ENCODE assay signal across 1 cellular context in the genomic region with DNA sequence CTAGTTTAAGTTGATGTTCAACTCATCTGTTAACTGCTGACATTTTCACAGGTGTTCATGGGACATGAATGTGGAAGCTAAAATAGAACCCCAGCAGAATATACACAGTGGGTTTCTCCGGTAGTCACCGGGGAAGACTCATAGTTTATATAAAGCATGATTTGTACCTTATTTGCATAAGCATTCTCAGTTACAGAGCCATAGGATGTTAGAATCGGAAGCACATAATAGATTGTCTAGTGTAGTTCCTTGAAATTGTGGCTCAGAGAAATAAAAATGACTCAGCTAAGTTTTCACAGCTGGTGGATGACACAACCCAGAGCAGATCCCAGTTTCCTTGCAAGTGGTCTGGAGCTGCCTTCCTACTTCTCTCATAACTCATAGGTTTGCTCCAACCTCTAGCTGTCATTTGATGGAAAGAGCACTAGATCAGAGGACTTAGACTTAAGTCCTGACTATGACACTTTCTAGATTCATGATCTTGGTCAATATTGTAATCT.
TF ChIP-seq lines count a peak whose summit lies in the region.

No MANE protein-coding gene starts in this region.

TF ChIP-seq in neural cell, 6 proteins besides CTCF, POLR2A, EP300 and RAD21 (continued from another document):
- TF ChIP-seq REST (IDR thresholded peaks at IDR 0.05; ENCODE audit: borderline replicate concordance) (no peak), EZH2 (IDR thresholded peaks at IDR 0.05; ENCODE audit: borderline replicate concordance, insufficient read depth, low read length, poor library complexity, severe bottlenecking) (no peak)
